9 cellular contexts compared by ENCODE assay signal in genomic region chr5:93584531-93585053, GRCh38. TPM values are rescaled to one million over a fixed set of nuclear protein-coding genes. Genes with fewer than 3 reads are reported as not detected.
A peak's percentile ranks its signal among the peaks of the same experiment; 100 is the strongest.
DNase-seq lines count a peak whose midpoint lies in the region; ATAC-seq, FAIRE-seq and TF ChIP-seq lines count a peak whose summit lies in the region.
"Had no signal": no experiment of that assay in that cellular context is flagged by ENCODE, and none has a peak within 500 bp of the region (broad histone marks: within the 10 kb centered on the region; RNA-seq: fewer than 3 reads in every experiment).

No MANE protein-coding gene starts in this region.

- no peak for FAIRE-seq in GM12878 (lab: Jason Lieb, UNC)

- peak overlapping the region; percentile 71; the same call in 1 of the 2 replicates for H3K4me2 ChIP-seq in GM12878 (ENCODE audit: control insufficient read depth, insufficient read depth)

- in situ Hi-C loops in GM12878 (cut with MboI), result loop anchor here (5.0 to 25.0 kb wide), 2 partner anchors 328 to 1103 kb away; no protein-coding TSS in a partner anchor

- H3K9me3 ChIP-seq in AG04450 (ENCODE audit: control insufficient read depth, insufficient read depth, low read length) (no peaks in the 10 kb centered on the region; the same call in 1 of the 2 replicates), GM12878 (replicated peaks; ENCODE audit: control insufficient read depth, insufficient read depth, low read length) (no peaks in the 10 kb centered on the region; the same call in 2 of the 3 replicates), mucosa of rectum (ENCODE audit: control insufficient read depth in 2 of 2, low read length in 2 of 2) (no peaks in the 10 kb centered on the region)

- no peaks in the 10 kb centered on the region for H4K20me1 ChIP-seq in GM12878 (ENCODE audit: control insufficient read depth, insufficient read depth)

- peaks cover 19% of the 10 kb centered on the region for H3K4me1 Mint-ChIP-seq in activated T-helper 1 cell treated with anti-CD3 and anti-CD28 coated beads, Interleukin-12 subunit alpha, Interleukin-12 subunit beta, Interleukin-2, Interleukin-4 antibody, amounts not matched to agents 30 ng/mL and 10 ng/mL and 1 ng/mL, durations not matched to agents 14 hours and 24 hours and 36 hours (ENCODE audit: low read depth)

- SMC1A ChIA-PET in GM12878 (lab: Charles Lee; ENCODE audit: uncharacterized antibody, unreplicated experiment), result no interaction called here

- TF ChIP-seq POLR2A in GM12878 (IDR thresholded peaks at IDR 0.05; ENCODE audit: low read depth, low read length), result no peak

- H3K9ac ChIP-seq in GM12878 (ENCODE audit: control insufficient read depth, insufficient read depth, low read length) (no peak overlapping the region), mucosa of rectum (ENCODE audit: low read depth in 1 of 2, low read length in 2 of 2) (no peak overlapping the region)

- TF ChIP-seq EP300 in GM12878 (IDR thresholded peaks at IDR 0.05; ENCODE audit: borderline replicate concordance in 1 of 2, control insufficient read depth in 1 of 2, low read depth in 2 of 2, low read length in 2 of 2), result no peak

- RAD21 ChIA-PET in GM12878 (lab: Charles Lee; ENCODE audit: unreplicated experiment), result interaction anchor here (1.6 kb wide), 1 partner anchor 216 kb away, joined by 5 read pairs; no protein-coding TSS in a partner anchor

- TF ChIP-seq CTCF in AG04450 (IDR thresholded peaks at IDR 0.05; ENCODE audit: low read depth, low read length), result no peak
- no peak for TF ChIP-seq CTCF in GM12878 (IDR thresholded peaks at IDR 0.05 in 2 of 3, conservative IDR thresholded peaks at IDR 0.05 in 1 of 3; ENCODE audit: control insufficient read depth in 2 of 3, extremely low read depth in 1 of 3, insufficient read depth in 1 of 3, low read depth in 3 of 3, low read length in 3 of 3)

- DNase-seq in AG04450 (ENCODE audit: low read depth, low spot score) (no peak), GM12878 (ENCODE audit: low read depth, low spot score) (no peak)
- DNase-seq in activated T-helper 1 cell treated with anti-CD3 and anti-CD28 coated beads, Interleukin-12 subunit alpha, Interleukin-12 subunit beta, Interleukin-2, Interleukin-4 antibody, amounts not matched to agents 30 ng/mL and 10 ng/mL and 1 ng/mL, durations not matched to agents 14 hours and 24 hours and 36 hours (ENCODE audit: low spot score), result no peak
- DNase-seq: cerebellar nuclear complex had no signal

- no TSS peak for BruUV-seq in GM12878 (replicated peaks; lab: Mats Ljungman, UMichigan)

- H3K36me3 ChIP-seq in GM12878 (ENCODE audit: control insufficient read depth in 2 of 2, insufficient read depth in 2 of 2, low read length in 1 of 2), result no peaks in the 10 kb centered on the region
- H3K36me3 ChIP-seq in mucosa of rectum (ENCODE audit: control insufficient read depth in 2 of 2, insufficient read depth in 2 of 2, low read length in 2 of 2), result no peaks in the 10 kb centered on the region

- H3K4me3 ChIP-seq in AG04450 (ENCODE audit: low read depth, low read length) (peak overlapping the region; percentile 92), GM12878 (peak overlapping the region; percentile 16; the same call in 1 of the 2 replicates), mucosa of rectum (ENCODE audit: low read length in 2 of 2) (peak overlapping the region; percentile 44 to 61)

- H3K27ac ChIP-seq in AG04450 (ENCODE audit: low read depth, low read length) (no peak overlapping the region), GM12878 (ENCODE audit: control insufficient read depth, insufficient read depth) (no peak overlapping the region), mucosa of rectum (ENCODE audit: low read depth in 2 of 2, low read length in 2 of 2) (no peak overlapping the region)

- H3K27ac Mint-ChIP-seq in activated T-helper 1 cell treated with anti-CD3 and anti-CD28 coated beads, Interleukin-12 subunit alpha, Interleukin-12 subunit beta, Interleukin-2, Interleukin-4 antibody, amounts not matched to agents 30 ng/mL and 10 ng/mL and 1 ng/mL, durations not matched to agents 14 hours and 24 hours and 36 hours, result no peak overlapping the region

- H3K36me3 Mint-ChIP-seq in activated T-helper 1 cell treated with anti-CD3 and anti-CD28 coated beads, Interleukin-12 subunit alpha, Interleukin-12 subunit beta, Interleukin-2, Interleukin-4 antibody, amounts not matched to agents 30 ng/mL and 10 ng/mL and 1 ng/mL, durations not matched to agents 14 hours and 24 hours and 36 hours (ENCODE audit: low read depth), result peaks cover 5% of the 10 kb centered on the region

- intact Hi-C loops in GM12878 (cut with micrococcal nuclease; ENCODE audit: unreplicated experiment), result no loop called here
- intact Hi-C loops in activated T-helper 1 cell treated with anti-CD3 and anti-CD28 coated beads, Interleukin-12 subunit alpha, Interleukin-12 subunit beta, Interleukin-2, Interleukin-4 antibody, amounts not matched to agents 30 ng/mL and 10 ng/mL and 1 ng/mL, durations not matched to agents 14 hours and 24 hours and 36 hours (cut with micrococcal nuclease), result loop anchor here (10.0 kb wide), 1 partner anchor 1700 kb away; the partner anchor contains the start of gene MCTP1

- no peaks in the 10 kb centered on the region for H3K9me3 Mint-ChIP-seq in activated T-helper 1 cell treated with anti-CD3 and anti-CD28 coated beads, Interleukin-12 subunit alpha, Interleukin-12 subunit beta, Interleukin-2, Interleukin-4 antibody, amounts not matched to agents 30 ng/mL and 10 ng/mL and 1 ng/mL, durations not matched to agents 14 hours and 24 hours and 36 hours

- CTCF ChIA-PET in AG04450 (lab: Charles Lee) (interaction anchor here (1.5 to 2.1 kb wide), 2 partner anchors 23 to 217 kb away, joined by 4 to 13 read pairs; no protein-coding TSS in a partner anchor), GM12878 (lab: Yijun Ruan, JAX) (interaction anchor here (1.2 kb wide), 1 partner anchor 331 kb away, joined by 3 read pairs; no protein-coding TSS in a partner anchor)

- no peak overlapping the region; the same call in 1 of the 2 replicates for H2AFZ ChIP-seq in GM12878 (ENCODE audit: control insufficient read depth, low read depth, low read length)

- H3K4me1 ChIP-seq in GM12878 (ENCODE audit: control insufficient read depth, insufficient read depth, low read length) (peaks cover 18% of the 10 kb centered on the region), mucosa of rectum (ENCODE audit: control insufficient read depth in 2 of 2, insufficient read depth in 2 of 2, low read length in 2 of 2) (peaks cover 14 to 22% of the 10 kb centered on the region in 2 donors)

- no peak overlapping the region for H3K4me3 Mint-ChIP-seq in activated T-helper 1 cell treated with anti-CD3 and anti-CD28 coated beads, Interleukin-12 subunit alpha, Interleukin-12 subunit beta, Interleukin-2, Interleukin-4 antibody, amounts not matched to agents 30 ng/mL and 10 ng/mL and 1 ng/mL, durations not matched to agents 14 hours and 24 hours and 36 hours

- 0% methylated on average over 1 of the region's 54 CpGs for WGBS in GM12878 (ENCODE audit: insufficient coverage, insufficient replicate concordance, low lambda C conversion rate, missing lambda C conversion rate)

- H3K79me2 ChIP-seq in GM12878 (ENCODE audit: control insufficient read depth, insufficient read depth, low read length), result no peaks in the 10 kb centered on the region

- ATAC-seq in GM19395 (IDR thresholded peaks at IDR 0.05; ENCODE audit: unreplicated experiment) (peak; percentile 2), GM12878 (no peak), HG02981 (IDR thresholded peaks at IDR 0.05; ENCODE audit: unreplicated experiment) (no peak), HG03175 (IDR thresholded peaks at IDR 0.05; ENCODE audit: unreplicated experiment) (no peak), GM21390 (IDR thresholded peaks at IDR 0.05; ENCODE audit: unreplicated experiment) (no peak)

- TF ChIP-seq RAD21 in GM12878 (IDR thresholded peaks at IDR 0.05; ENCODE audit: insufficient read depth, low read depth, low read length), result no peak

- H3K27me3 ChIP-seq in AG04450 (ENCODE audit: control insufficient read depth, insufficient read depth, low read length), result no peaks in the 10 kb centered on the region
- H3K27me3 ChIP-seq in GM12878 (replicated peaks in 1 of 2; ENCODE audit: control insufficient read depth in 2 of 2, insufficient read depth in 2 of 2, low read length in 1 of 2), result peaks cover 8 to 37% of the 10 kb centered on the region in 2 experiments
- H3K27me3 ChIP-seq in mucosa of rectum (ENCODE audit: control insufficient read depth in 2 of 2, insufficient read depth in 2 of 2, low read length in 2 of 2), result peaks cover 42 to 43% of the 10 kb centered on the region in 2 donors

- peaks cover 53% of the 10 kb centered on the region for H3K27me3 Mint-ChIP-seq in activated T-helper 1 cell treated with anti-CD3 and anti-CD28 coated beads, Interleukin-12 subunit alpha, Interleukin-12 subunit beta, Interleukin-2, Interleukin-4 antibody, amounts not matched to agents 30 ng/mL and 10 ng/mL and 1 ng/mL, durations not matched to agents 14 hours and 24 hours and 36 hours (ENCODE audit: insufficient read depth)

- POLR2A ChIA-PET in AG04450 (lab: Yijun Ruan, JAX), result interaction anchor here (0.6 kb wide), 1 partner anchor 356 kb away, joined by 3 read pairs; no protein-coding TSS in a partner anchor
- POLR2A ChIA-PET in GM12878 (lab: Charles Lee), result no interaction called here

RNA-seq across cellular contexts. Expression of gene NR2F1, which starts 1.6 kb away (rescaled TPM):
- polyA plus RNA-seq in AG04450 (2011; rRNA removed) (47.9 and 65.5 TPM in 2 replicates), GM12878 (2011; rRNA removed) (0.06 TPM in 1 of 2 replicates, not detected in the other), GM12878 (2014; fragmentation: Illumina TruSeq; extraction: Trizol) (not detected in 2 replicates), GM12878 (2014; fragmentation: Nextera tagmentation; extraction: Ambion mirVana) (under 1 TPM in 1 of 2 experiments, not detected in 1; 0.04 TPM), GM12878 (2014; rRNA removed) (not detected in 2 replicates), GM12878 (2016; fragmentation: Nextera tagmentation; extraction: Ambion mirVana) (not detected)
- polyA minus RNA-seq in AG04450 (2011; rRNA and poly(A)+ RNA removed), result 63.1 and 83.0 TPM in 2 replicates
- total RNA-seq in GM12878 (2013; cell fraction: nucleolus; rRNA removed), result not detected in 2 replicates
- total RNA-seq in GM12878 (2014; rRNA removed) (0.22 and 0.79 TPM in 2 replicates), GM12878 (2014; rRNA removed; fragmentation: Illumina TruSeq; extraction: Trizol) (not detected in 2 replicates), GM12878 (2021) (0.32 and 0.36 TPM in 2 replicates)
- polyA plus RNA-seq in GM12878 (2011; ENCODE audit: low read depth), result not detected
- 0.09 and 0.10 TPM in 2 replicates for polyA plus RNA-seq in GM12878 (2011; cell fraction: cytosol; rRNA removed)
- 0.25 and 0.28 TPM in 2 replicates for polyA plus RNA-seq in GM12878 (2011; cell fraction: nucleus; rRNA removed)
- polyA plus RNA-seq in GM12878 (2012), result not detected in 2 replicates
- polyA minus RNA-seq in GM12878 (2011; rRNA and poly(A)+ RNA removed), result 0.10 TPM in 1 of 2 replicates, not detected in the other
- 0.94 and 1.1 TPM in 2 replicates for polyA minus RNA-seq in GM12878 (2011; cell fraction: cytosol; rRNA and poly(A)+ RNA removed)
- polyA minus RNA-seq in GM12878 (2011; cell fraction: nucleus; rRNA and poly(A)+ RNA removed), result 0.38 TPM in 1 of 2 replicates, not detected in the other
- total RNA-seq in activated T-helper 1 cell treated with anti-CD3 and anti-CD28 coated beads, Interleukin-12 subunit alpha, Interleukin-12 subunit beta, Interleukin-2, Interleukin-4 antibody, amounts not matched to agents 30 ng/mL and 10 ng/mL and 1 ng/mL, durations not matched to agents 14 hours and 24 hours and 36 hours, result not detected in 2 replicates

RNA-seq across cellular contexts. Expression of gene NR2F1-AS1, which starts 3.6 kb away (rescaled TPM):
- polyA plus RNA-seq in AG04450 (2011; rRNA removed), result 25.5 and 29.9 TPM in 2 replicates
- polyA minus RNA-seq in AG04450 (2011; rRNA and poly(A)+ RNA removed), result 17.1 and 19.4 TPM in 2 replicates
- 9.3 and 9.9 TPM in 2 replicates for total RNA-seq in GM12878 (2013; cell fraction: nucleolus; rRNA removed)
- total RNA-seq in GM12878 (2014; rRNA removed), result 0.38 and 0.85 TPM in 2 replicates
- 0.18 and 0.27 TPM in 2 replicates for total RNA-seq in GM12878 (2014; rRNA removed; fragmentation: Illumina TruSeq; extraction: Trizol)
- 0.19 and 0.62 TPM in 2 replicates for total RNA-seq in GM12878 (2021)
- not detected for polyA plus RNA-seq in GM12878 (2011; ENCODE audit: low read depth)
- 0.23 and 0.30 TPM in 2 replicates for polyA plus RNA-seq in GM12878 (2011; rRNA removed)
- polyA plus RNA-seq in GM12878 (2011; cell fraction: cytosol; rRNA removed), result 0.10 TPM in 1 of 2 replicates, not detected in the other
- 0.19 TPM in 1 of 2 replicates, not detected in the other for polyA plus RNA-seq in GM12878 (2011; cell fraction: nucleus; rRNA removed)
- 0.27 TPM in 1 of 2 replicates, not detected in the other for polyA plus RNA-seq in GM12878 (2012)
- 0.18 TPM in 1 of 2 replicates, not detected in the other for polyA plus RNA-seq in GM12878 (2014; fragmentation: Illumina TruSeq; extraction: Trizol)
- polyA plus RNA-seq in GM12878 (2014; fragmentation: Nextera tagmentation; extraction: Ambion mirVana), result under 1 TPM; 0.26 to 0.31 TPM
- 0.11 and 0.27 TPM in 2 replicates for polyA plus RNA-seq in GM12878 (2014; rRNA removed)
- polyA plus RNA-seq in GM12878 (2016; fragmentation: Nextera tagmentation; extraction: Ambion mirVana), result under 1 TPM; 0.11 to 0.50 TPM
- polyA minus RNA-seq in GM12878 (2011; rRNA and poly(A)+ RNA removed), result 0.07 and 0.21 TPM in 2 replicates
- not detected in 2 replicates for polyA minus RNA-seq in GM12878 (2011; cell fraction: cytosol; rRNA and poly(A)+ RNA removed)
- 0.38 TPM in 1 of 2 replicates, not detected in the other for polyA minus RNA-seq in GM12878 (2011; cell fraction: nucleus; rRNA and poly(A)+ RNA removed)
- not detected in 2 replicates for total RNA-seq in activated T-helper 1 cell treated with anti-CD3 and anti-CD28 coated beads, Interleukin-12 subunit alpha, Interleukin-12 subunit beta, Interleukin-2, Interleukin-4 antibody, amounts not matched to agents 30 ng/mL and 10 ng/mL and 1 ng/mL, durations not matched to agents 14 hours and 24 hours and 36 hours

Comparison
In these comparisons a context has a peak if more than half of its experiments do, and no peak if none do; other contexts are left out.
1. H3K4me3 ChIP-seq: peak in every context shown above with its lines; median percentile 92 in AG04450; 52 in mucosa of rectum; 16 in GM12878.